1 cellular context compared by ENCODE assay signal in the genomic region with DNA sequence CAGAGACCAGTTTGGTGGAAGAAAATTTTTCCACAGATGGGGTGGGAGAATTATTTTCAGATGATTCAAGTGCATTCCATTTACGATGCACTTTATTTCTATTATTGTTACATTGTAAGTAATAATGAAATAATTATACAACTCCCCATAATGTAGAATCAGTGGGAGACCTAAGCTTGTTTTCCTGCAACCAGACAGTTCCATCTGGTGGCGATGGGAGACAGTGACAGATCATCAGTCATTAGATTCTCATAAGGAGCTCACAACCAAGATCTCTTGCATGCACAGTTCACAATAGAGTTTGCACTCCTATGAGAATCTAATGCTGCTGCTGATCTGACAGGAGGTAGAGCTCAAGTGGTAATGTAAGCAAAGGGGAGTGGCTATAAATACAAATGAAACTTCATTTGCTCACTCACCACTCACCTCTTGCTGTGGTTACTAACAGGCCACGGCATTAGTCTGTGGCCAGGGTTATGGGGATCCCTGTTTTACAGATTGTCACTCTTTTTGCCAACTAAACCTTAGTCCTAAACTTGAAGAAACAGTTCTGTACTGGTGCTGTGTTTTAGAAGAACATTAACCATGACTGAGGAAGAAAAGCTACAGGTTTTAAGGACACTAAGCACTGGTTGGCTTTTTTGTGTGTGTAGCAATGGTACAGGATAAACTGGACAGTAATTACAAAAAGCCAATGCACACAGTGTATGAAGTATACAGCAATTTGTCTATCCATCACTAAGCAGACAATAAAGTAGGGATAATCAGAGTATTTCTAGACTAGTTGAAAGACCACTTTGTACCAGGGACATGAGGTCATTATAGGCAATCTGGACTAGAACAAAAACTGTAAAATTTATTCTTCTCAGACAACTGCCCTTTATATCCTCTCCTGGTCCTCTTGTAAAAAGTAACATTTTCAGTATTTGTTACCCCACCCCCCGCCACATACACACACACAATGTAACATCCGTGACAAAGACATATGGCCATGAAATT.
TF ChIP-seq lines count a peak whose summit lies in the region.

No MANE protein-coding gene starts in this region.

TF ChIP-seq in H1, 55 proteins besides CTCF, POLR2A, EP300 and RAD21:
- no peak for TF ChIP-seq TBP (IDR thresholded peaks at IDR 0.05; ENCODE audit: low read depth, low read length)
- TF ChIP-seq BCL11A (IDR thresholded peaks at IDR 0.05; ENCODE audit: low read depth in 2 of 2, low read length in 2 of 2), result no peak
- TF ChIP-seq, protein P1, sequence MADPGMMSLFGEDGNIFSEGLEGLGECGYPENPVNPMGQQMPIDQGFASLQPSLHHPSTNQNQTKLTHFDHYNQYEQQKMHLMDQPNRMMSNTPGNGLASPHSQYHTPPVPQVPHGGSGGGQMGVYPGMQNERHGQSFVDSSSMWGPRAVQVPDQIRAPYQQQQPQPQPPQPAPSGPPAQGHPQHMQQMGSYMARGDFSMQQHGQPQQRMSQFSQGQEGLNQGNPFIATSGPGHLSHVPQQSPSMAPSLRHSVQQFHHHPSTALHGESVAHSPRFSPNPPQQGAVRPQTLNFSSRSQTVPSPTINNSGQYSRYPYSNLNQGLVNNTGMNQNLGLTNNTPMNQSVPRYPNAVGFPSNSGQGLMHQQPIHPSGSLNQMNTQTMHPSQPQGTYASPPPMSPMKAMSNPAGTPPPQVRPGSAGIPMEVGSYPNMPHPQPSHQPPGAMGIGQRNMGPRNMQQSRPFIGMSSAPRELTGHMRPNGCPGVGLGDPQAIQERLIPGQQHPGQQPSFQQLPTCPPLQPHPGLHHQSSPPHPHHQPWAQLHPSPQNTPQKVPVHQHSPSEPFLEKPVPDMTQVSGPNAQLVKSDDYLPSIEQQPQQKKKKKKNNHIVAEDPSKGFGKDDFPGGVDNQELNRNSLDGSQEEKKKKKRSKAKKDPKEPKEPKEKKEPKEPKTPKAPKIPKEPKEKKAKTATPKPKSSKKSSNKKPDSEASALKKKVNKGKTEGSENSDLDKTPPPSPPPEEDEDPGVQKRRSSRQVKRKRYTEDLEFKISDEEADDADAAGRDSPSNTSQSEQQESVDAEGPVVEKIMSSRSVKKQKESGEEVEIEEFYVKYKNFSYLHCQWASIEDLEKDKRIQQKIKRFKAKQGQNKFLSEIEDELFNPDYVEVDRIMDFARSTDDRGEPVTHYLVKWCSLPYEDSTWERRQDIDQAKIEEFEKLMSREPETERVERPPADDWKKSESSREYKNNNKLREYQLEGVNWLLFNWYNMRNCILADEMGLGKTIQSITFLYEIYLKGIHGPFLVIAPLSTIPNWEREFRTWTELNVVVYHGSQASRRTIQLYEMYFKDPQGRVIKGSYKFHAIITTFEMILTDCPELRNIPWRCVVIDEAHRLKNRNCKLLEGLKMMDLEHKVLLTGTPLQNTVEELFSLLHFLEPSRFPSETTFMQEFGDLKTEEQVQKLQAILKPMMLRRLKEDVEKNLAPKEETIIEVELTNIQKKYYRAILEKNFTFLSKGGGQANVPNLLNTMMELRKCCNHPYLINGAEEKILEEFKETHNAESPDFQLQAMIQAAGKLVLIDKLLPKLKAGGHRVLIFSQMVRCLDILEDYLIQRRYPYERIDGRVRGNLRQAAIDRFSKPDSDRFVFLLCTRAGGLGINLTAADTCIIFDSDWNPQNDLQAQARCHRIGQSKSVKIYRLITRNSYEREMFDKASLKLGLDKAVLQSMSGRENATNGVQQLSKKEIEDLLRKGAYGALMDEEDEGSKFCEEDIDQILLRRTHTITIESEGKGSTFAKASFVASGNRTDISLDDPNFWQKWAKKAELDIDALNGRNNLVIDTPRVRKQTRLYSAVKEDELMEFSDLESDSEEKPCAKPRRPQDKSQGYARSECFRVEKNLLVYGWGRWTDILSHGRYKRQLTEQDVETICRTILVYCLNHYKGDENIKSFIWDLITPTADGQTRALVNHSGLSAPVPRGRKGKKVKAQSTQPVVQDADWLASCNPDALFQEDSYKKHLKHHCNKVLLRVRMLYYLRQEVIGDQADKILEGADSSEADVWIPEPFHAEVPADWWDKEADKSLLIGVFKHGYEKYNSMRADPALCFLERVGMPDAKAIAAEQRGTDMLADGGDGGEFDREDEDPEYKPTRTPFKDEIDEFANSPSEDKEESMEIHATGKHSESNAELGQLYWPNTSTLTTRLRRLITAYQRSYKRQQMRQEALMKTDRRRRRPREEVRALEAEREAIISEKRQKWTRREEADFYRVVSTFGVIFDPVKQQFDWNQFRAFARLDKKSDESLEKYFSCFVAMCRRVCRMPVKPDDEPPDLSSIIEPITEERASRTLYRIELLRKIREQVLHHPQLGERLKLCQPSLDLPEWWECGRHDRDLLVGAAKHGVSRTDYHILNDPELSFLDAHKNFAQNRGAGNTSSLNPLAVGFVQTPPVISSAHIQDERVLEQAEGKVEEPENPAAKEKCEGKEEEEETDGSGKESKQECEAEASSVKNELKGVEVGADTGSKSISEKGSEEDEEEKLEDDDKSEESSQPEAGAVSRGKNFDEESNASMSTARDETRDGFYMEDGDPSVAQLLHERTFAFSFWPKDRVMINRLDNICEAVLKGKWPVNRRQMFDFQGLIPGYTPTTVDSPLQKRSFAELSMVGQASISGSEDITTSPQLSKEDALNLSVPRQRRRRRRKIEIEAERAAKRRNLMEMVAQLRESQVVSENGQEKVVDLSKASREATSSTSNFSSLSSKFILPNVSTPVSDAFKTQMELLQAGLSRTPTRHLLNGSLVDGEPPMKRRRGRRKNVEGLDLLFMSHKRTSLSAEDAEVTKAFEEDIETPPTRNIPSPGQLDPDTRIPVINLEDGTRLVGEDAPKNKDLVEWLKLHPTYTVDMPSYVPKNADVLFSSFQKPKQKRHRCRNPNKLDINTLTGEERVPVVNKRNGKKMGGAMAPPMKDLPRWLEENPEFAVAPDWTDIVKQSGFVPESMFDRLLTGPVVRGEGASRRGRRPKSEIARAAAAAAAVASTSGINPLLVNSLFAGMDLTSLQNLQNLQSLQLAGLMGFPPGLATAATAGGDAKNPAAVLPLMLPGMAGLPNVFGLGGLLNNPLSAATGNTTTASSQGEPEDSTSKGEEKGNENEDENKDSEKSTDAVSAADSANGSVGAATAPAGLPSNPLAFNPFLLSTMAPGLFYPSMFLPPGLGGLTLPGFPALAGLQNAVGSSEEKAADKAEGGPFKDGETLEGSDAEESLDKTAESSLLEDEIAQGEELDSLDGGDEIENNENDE (IDR thresholded peaks at IDR 0.05; ENCODE audit: insufficient replicate concordance, low read length), result no peak
- TF ChIP-seq EGR1 (IDR thresholded peaks at IDR 0.05; ENCODE audit: borderline replicate concordance, low read depth, low read length), result no peak
- no peak for TF ChIP-seq RBBP5 (IDR thresholded peaks at IDR 0.05; ENCODE audit: borderline replicate concordance, low read depth, low read length)
- no peak for TF ChIP-seq SP4 (IDR thresholded peaks at IDR 0.05; ENCODE audit: low read length)
- TF ChIP-seq TEAD4 (IDR thresholded peaks at IDR 0.05; ENCODE audit: low read depth, low read length), result no peak
- no peak for TF ChIP-seq GABPA (IDR thresholded peaks at IDR 0.05; ENCODE audit: borderline replicate concordance, insufficient read depth, low read length)
